20 cellular contexts compared by ENCODE assay signal in genomic region chr17:57324646-57325045, GRCh38.
"Had no signal": no experiment of that assay in that cellular context is flagged by ENCODE, and none has a peak within 500 bp of the region (broad histone marks: within the 10 kb centered on the region; RNA-seq: fewer than 3 reads in every experiment).

No MANE protein-coding gene starts in this region.

- H3K4me3 Mint-ChIP-seq: endodermal cell; naive thymus-derived CD8-positive, alpha-beta T cell; stimulated activated memory B cell treated with anti-CD40 and anti-IgM and Interleukin-4, amounts not matched to agents 10 μg/mL and 1 μg/mL and 100 μg/mL, for 72 hours; stimulated activated naive CD8-positive, alpha-beta T cell treated with anti-CD3 and anti-CD28 coated beads, Interleukin-15, Interleukin-2, amounts not matched to agents 100 ng/mL and 50 ng/mL, for 24 hours had no signal

- H3K4me2 ChIP-seq: smooth muscle cell had no signal

- ATAC-seq: mucosa of descending colon; naive thymus-derived CD8-positive, alpha-beta T cell; stimulated activated memory B cell treated with anti-CD40 and anti-IgM and Interleukin-4, amounts not matched to agents 10 μg/mL and 1 μg/mL and 100 μg/mL, for 72 hours had no signal

- H3K9me3 Mint-ChIP-seq: endodermal cell; naive thymus-derived CD8-positive, alpha-beta T cell; stimulated activated memory B cell treated with anti-CD40 and anti-IgM and Interleukin-4, amounts not matched to agents 10 μg/mL and 1 μg/mL and 100 μg/mL, for 72 hours; stimulated activated naive CD8-positive, alpha-beta T cell treated with anti-CD3 and anti-CD28 coated beads, Interleukin-15, Interleukin-2, amounts not matched to agents 100 ng/mL and 50 ng/mL, for 24 hours had no signal

- H3K4me3 ChIP-seq: coronary artery, heart left ventricle, mucosa of descending colon, ovary, smooth muscle cell, thoracic aorta had no signal

- H3K27me3 Mint-ChIP-seq: naive thymus-derived CD8-positive, alpha-beta T cell; stimulated activated memory B cell treated with anti-CD40 and anti-IgM and Interleukin-4, amounts not matched to agents 10 μg/mL and 1 μg/mL and 100 μg/mL, for 72 hours; stimulated activated naive CD8-positive, alpha-beta T cell treated with anti-CD3 and anti-CD28 coated beads, Interleukin-15, Interleukin-2, amounts not matched to agents 100 ng/mL and 50 ng/mL, for 24 hours had no signal

- H3K27ac ChIP-seq: coronary artery, heart left ventricle, ovary, thoracic aorta had no signal

- H3K36me3 ChIP-seq: heart left ventricle, ovary, thoracic aorta had no signal

- H3K27ac Mint-ChIP-seq: endodermal cell; stimulated activated memory B cell treated with anti-CD40 and anti-IgM and Interleukin-4, amounts not matched to agents 10 μg/mL and 1 μg/mL and 100 μg/mL, for 72 hours; stimulated activated naive CD8-positive, alpha-beta T cell treated with anti-CD3 and anti-CD28 coated beads, Interleukin-15, Interleukin-2, amounts not matched to agents 100 ng/mL and 50 ng/mL, for 24 hours had no signal

- H3K9me3 ChIP-seq: heart left ventricle, mucosa of descending colon, ovary, thoracic aorta had no signal

- DNase-seq: effector CD4-positive, alpha-beta T cell; endodermal cell; foreskin melanocyte; heart left ventricle; hippocampal formation; mammary epithelial cell; mucosa of descending colon; naive thymus-derived CD8-positive, alpha-beta T cell; nucleus accumbens; ovary; right cardiac atrium; stimulated activated CD4-positive, alpha-beta T cell treated with anti-CD3 and anti-CD28 coated beads, Interleukin-2, amount 100 ng/mL, for 48 hours; stimulated activated CD8-positive, alpha-beta memory T cell treated with anti-CD3 and anti-CD28 coated beads, Interleukin-4, amount 100 ng/mL, for 48 hours; trophoblast cell had no signal

- H3K27me3 ChIP-seq: heart left ventricle, ovary had no signal

- FAIRE-seq: endothelial cell of umbilical vein had no signal
